Comparison of ENCODE assay signal across 26 cellular contexts in genomic region chr2:219215871-219216536, GRCh38. TPM values are rescaled to one million over a fixed set of nuclear protein-coding genes. Genes with fewer than 3 reads are reported as not detected.
DNase-seq lines count a peak whose midpoint lies in the region; ATAC-seq, FAIRE-seq and TF ChIP-seq lines count a peak whose summit lies in the region.
"Had no signal": no experiment of that assay in that cellular context is flagged by ENCODE, and none has a peak within 500 bp of the region (broad histone marks: within the 10 kb centered on the region; RNA-seq: fewer than 3 reads in every experiment).

No MANE protein-coding gene starts in this region.

- no peak overlapping the region for H3K27ac Mint-ChIP-seq in activated T-helper 17 cell treated with anti-CD3 and anti-CD28 coated beads, Interleukin-2, amount 50 U/mL, for 72 hours
- H3K27ac Mint-ChIP-seq in stimulated activated effector memory CD8-positive, alpha-beta T cell treated with anti-CD3 and anti-CD28 coated beads, Interleukin-12 subunit alpha, Interleukin-12 subunit beta, amount 100 ng/mL, for 72 hours: no peak overlapping the region

- H3K27me3 ChIP-seq in heart right ventricle: no peaks in the 10 kb centered on the region
- H3K27me3 ChIP-seq: SJCRH30 had no signal

- H3K4me1 ChIP-seq in kidney (ENCODE audit: control insufficient read depth in 1 of 2, insufficient read depth in 1 of 2, low read depth in 1 of 2, low read length in 2 of 2) (peaks cover 6 to 16% of the 10 kb centered on the region in 2 donors), heart right ventricle (peaks cover 12 to 40% (median 35%) of the 10 kb centered on the region in 9 donors)

- FAIRE-seq in kidney (lab: Jason Lieb, UNC): no peak
- FAIRE-seq in D721Med (lab: Jason Lieb, UNC): no peak
- FAIRE-seq: frontal cortex had no signal

- H3K36me3 ChIP-seq in kidney (ENCODE audit: control insufficient read depth in 1 of 2, insufficient read depth in 2 of 2, low read length in 2 of 2): peaks cover 14 to 31% of the 10 kb centered on the region in 2 donors
- H3K36me3 ChIP-seq in heart right ventricle: peaks cover 0 to 67% (median 25%) of the 10 kb centered on the region in 9 donors

- H3K9me3 Mint-ChIP-seq in activated T-helper 17 cell treated with anti-CD3 and anti-CD28 coated beads, Interleukin-2, amount 50 U/mL, for 72 hours: no peaks in the 10 kb centered on the region
- H3K9me3 Mint-ChIP-seq in stimulated activated effector memory CD8-positive, alpha-beta T cell treated with anti-CD3 and anti-CD28 coated beads, Interleukin-12 subunit alpha, Interleukin-12 subunit beta, amount 100 ng/mL, for 72 hours: no peaks in the 10 kb centered on the region
- H3K9me3 Mint-ChIP-seq: activated T-cell treated with anti-CD3 and anti-CD28 coated beads, Interleukin-2, amount 50 U/mL, for 4 hours; central memory CD8-positive, alpha-beta T cell; HFFc6; T-helper 1 cell treated with Interleukin-12 subunit alpha and Interleukin-12 subunit beta and Interleukin-4 antibody, amounts not matched to agents 30 μg/mL and 1 μg/mL, for 36 hours had no signal

- no peak overlapping the region for H3K9ac ChIP-seq in kidney (ENCODE audit: low read length in 2 of 2)
- H3K9ac ChIP-seq: KMS-11 had no signal

- no peaks in the 10 kb centered on the region for H3K9me3 ChIP-seq in kidney (ENCODE audit: control insufficient read depth in 1 of 2, low read length in 2 of 2)
- no peaks in the 10 kb centered on the region for H3K9me3 ChIP-seq in heart right ventricle
- H3K9me3 ChIP-seq: prostate gland, SJCRH30 had no signal

- H3K4me3 Mint-ChIP-seq in activated T-helper 17 cell treated with anti-CD3 and anti-CD28 coated beads, Interleukin-2, amount 50 U/mL, for 72 hours: peak overlapping the region; percentile 93
- H3K4me3 Mint-ChIP-seq in stimulated activated effector memory CD8-positive, alpha-beta T cell treated with anti-CD3 and anti-CD28 coated beads, Interleukin-12 subunit alpha, Interleukin-12 subunit beta, amount 100 ng/mL, for 72 hours: peak overlapping the region; percentile 91
- H3K4me3 Mint-ChIP-seq: activated T-cell treated with anti-CD3 and anti-CD28 coated beads, Interleukin-2, amount 50 U/mL, for 4 hours had no signal

- peaks cover 96% of the 10 kb centered on the region for H3K36me3 Mint-ChIP-seq in activated T-helper 17 cell treated with anti-CD3 and anti-CD28 coated beads, Interleukin-2, amount 50 U/mL, for 72 hours (ENCODE audit: low read depth)
- H3K36me3 Mint-ChIP-seq in stimulated activated effector memory CD8-positive, alpha-beta T cell treated with anti-CD3 and anti-CD28 coated beads, Interleukin-12 subunit alpha, Interleukin-12 subunit beta, amount 100 ng/mL, for 72 hours: peaks cover 70% of the 10 kb centered on the region

- H3K4me3 ChIP-seq in kidney (ENCODE audit: low read length in 2 of 2) (no peak overlapping the region), foreskin fibroblast (ENCODE audit: low read depth in 1 of 2, low read length in 2 of 2) (no peak overlapping the region), heart right ventricle (no peak overlapping the region)
- H3K4me3 ChIP-seq: prostate gland, SJCRH30 had no signal

- no peak overlapping the region for H3K27ac ChIP-seq in kidney (ENCODE audit: low read depth in 2 of 2, low read length in 2 of 2)
- peak overlapping the region in 1 of 10 donors; percentile 93 for H3K27ac ChIP-seq in heart right ventricle
- H3K27ac ChIP-seq: SJCRH30 had no signal

- WGBS in heart right ventricle, 2 donors: 94 to 95% methylated on average over 27 of the region's 27 CpGs

- no peak for ATAC-seq in activated T-helper 17 cell treated with anti-CD3 and anti-CD28 coated beads, Interleukin-2, amount 50 U/mL, for 72 hours (replicated peaks)
- no peak for ATAC-seq in stimulated activated effector memory CD8-positive, alpha-beta T cell treated with anti-CD3 and anti-CD28 coated beads, Interleukin-12 subunit alpha, Interleukin-12 subunit beta, amount 100 ng/mL, for 72 hours
- no peak for ATAC-seq in HG03469 (IDR thresholded peaks at IDR 0.05; ENCODE audit: unreplicated experiment)
- ATAC-seq in heart right ventricle: no peak
- ATAC-seq: activated T-cell treated with anti-CD3 and anti-CD28 coated beads, Interleukin-2, amount 50 U/mL, for 4 hours; left lobe of liver had no signal

- TF ChIP-seq CTCF in kidney (IDR thresholded peaks at IDR 0.05; ENCODE audit: borderline replicate concordance, extremely low read depth, insufficient read depth) (no peak), D721Med (IDR thresholded peaks at IDR 0.05; ENCODE audit: insufficient read depth, missing control alignments) (no peak), foreskin fibroblast (IDR thresholded peaks at IDR 0.05; ENCODE audit: low read depth, low read length) (no peak), heart right ventricle (IDR thresholded peaks at IDR 0.05) (no peak)

- H3K27me3 Mint-ChIP-seq in activated T-helper 17 cell treated with anti-CD3 and anti-CD28 coated beads, Interleukin-2, amount 50 U/mL, for 72 hours: no peaks in the 10 kb centered on the region
- H3K27me3 Mint-ChIP-seq: central memory CD8-positive, alpha-beta T cell had no signal

- DNase-seq in ELF-1 (ENCODE audit: low read depth, low spot score): peak; percentile 44
- peak; percentile 74 for DNase-seq in kidney
- no peak for DNase-seq in stimulated activated effector memory CD8-positive, alpha-beta T cell treated with anti-CD3 and anti-CD28 coated beads, Interleukin-12 subunit alpha, Interleukin-12 subunit beta, amount 100 ng/mL, for 72 hours (ENCODE audit: low spot score in 2 of 2)
- DNase-seq in D721Med (ENCODE audit: insufficient read length, low spot score): no peak
- DNase-seq in foreskin fibroblast: no peak
- DNase-seq in heart right ventricle: no peak
- DNase-seq: activated CD8-positive, alpha-beta memory T cell treated with anti-CD3 and anti-CD28 coated beads for 24 hours; activated naive CD4-positive, alpha-beta T cell treated with anti-CD3 and anti-CD28 coated beads, Interleukin-2, amount 50 U/mL, for 16 hours; activated T-cell treated with anti-CD3 and anti-CD28 coated beads, Interleukin-2, amount 50 U/mL, for 4 hours; AML-193; aorta; Calu3; erythroblast; HFFc6; MV-4-11; NCI-H187 treated with DMSO at 0.1 percent for 48 hours; SJCRH30; stimulated activated CD4-positive, alpha-beta T cell treated with anti-CD3 and anti-CD28 coated beads, Interleukin-4, amount 100 ng/mL, for 4 hours had no signal

- H3K4me1 Mint-ChIP-seq in activated T-helper 17 cell treated with anti-CD3 and anti-CD28 coated beads, Interleukin-2, amount 50 U/mL, for 72 hours: peaks cover 8% of the 10 kb centered on the region
- H3K4me1 Mint-ChIP-seq in stimulated activated effector memory CD8-positive, alpha-beta T cell treated with anti-CD3 and anti-CD28 coated beads, Interleukin-12 subunit alpha, Interleukin-12 subunit beta, amount 100 ng/mL, for 72 hours: peaks cover 46% of the 10 kb centered on the region

- intact Hi-C loops in kidney (cut with DNase I) (no loop called here), heart right ventricle (cut with DNase I) (loop anchor here in 3 of 10 donors (5.0 kb wide), 2 partner anchors 39 to 54 kb away; partner anchors contain the start of genes CNPPD1 (in 2 of the 3), RETREG2 (in 2 of the 3) and NHEJ1 (in 1 of the 3))

RNA-seq across cellular contexts. Expression of gene ABCB6, which starts 2.8 kb away (rescaled TPM):
- total RNA-seq in activated T-helper 17 cell treated with anti-CD3 and anti-CD28 coated beads, Interleukin-2, amount 50 U/mL, for 72 hours: 10 to 100 TPM; 29.7 to 94.1 TPM
- total RNA-seq in kidney (17.8 TPM), heart right ventricle (10 to 100 TPM in 9 of 10 donors, 1 to 10 TPM in 1; 9.8 to 31.0 (median 14.8) TPM)
- polyA plus RNA-seq in kidney (ENCODE audit: insufficient read depth, low read depth, low replicate concordance) (53.6 TPM), heart right ventricle (10 to 100 TPM; 31.0 to 34.0 TPM)

RNA-seq across cellular contexts. Expression of gene ZFAND2B, which starts 9.4 kb away (rescaled TPM):
- total RNA-seq in activated T-helper 17 cell treated with anti-CD3 and anti-CD28 coated beads, Interleukin-2, amount 50 U/mL, for 72 hours: 10 to 100 TPM; 27.9 to 29.8 TPM
- 44.8 TPM for total RNA-seq in kidney
- polyA plus RNA-seq in kidney (ENCODE audit: insufficient read depth, low read depth, low replicate concordance): 72.6 TPM
- total RNA-seq in heart right ventricle: 10 to 100 TPM; 11.5 to 19.2 (median 16.4) TPM
- polyA plus RNA-seq in heart right ventricle: 10 to 100 TPM; 22.1 to 40.8 TPM

RNA-seq across cellular contexts. Expression of gene ATG9A, which starts 13.4 kb away (rescaled TPM):
- total RNA-seq in activated T-helper 17 cell treated with anti-CD3 and anti-CD28 coated beads, Interleukin-2, amount 50 U/mL, for 72 hours: 10 to 100 TPM; 46.6 to 81.3 TPM
- total RNA-seq in kidney (41.5 TPM), heart right ventricle (100 to 1,000 TPM in 1 of 10 donors, 10 to 100 TPM in 9; 64.5 to 103 (median 76.4) TPM)
- polyA plus RNA-seq in kidney (ENCODE audit: insufficient read depth, low read depth, low replicate concordance) (24.0 TPM), heart right ventricle (10 to 100 TPM; 14.1 to 79.4 TPM)

RNA-seq across cellular contexts. Expression of gene ANKZF1, which starts 13.6 kb away (rescaled TPM):
- 100 to 1,000 TPM; 109 to 367 TPM for total RNA-seq in activated T-helper 17 cell treated with anti-CD3 and anti-CD28 coated beads, Interleukin-2, amount 50 U/mL, for 72 hours
- total RNA-seq in kidney (48.9 TPM), heart right ventricle (10 to 100 TPM; 16.4 to 36.8 (median 25.5) TPM)
- polyA plus RNA-seq in kidney (ENCODE audit: insufficient read depth, low read depth, low replicate concordance) (26.6 TPM), heart right ventricle (10 to 100 TPM; 12.7 to 44.7 TPM)

RNA-seq across cellular contexts. Expression of gene GLB1L, which starts 29.2 kb away (rescaled TPM):
- 1 to 10 TPM; 2.8 to 5.3 TPM for total RNA-seq in activated T-helper 17 cell treated with anti-CD3 and anti-CD28 coated beads, Interleukin-2, amount 50 U/mL, for 72 hours
- total RNA-seq in kidney (20.6 TPM), heart right ventricle (1 to 10 TPM; 1.6 to 5.2 (median 2.6) TPM)
- polyA plus RNA-seq in kidney (ENCODE audit: insufficient read depth, low read depth, low replicate concordance) (19.7 TPM), heart right ventricle (1 to 10 TPM; 1.5 to 2.1 TPM)

Comparison
In these comparisons a context has a peak if more than half of its experiments do, and no peak if none do; other contexts are left out.
1. DNase-seq: peak in ELF-1 (single experiment) and kidney (single experiment); none in stimulated activated effector memory CD8-positive, alpha-beta T cell treated with anti-CD3 and anti-CD28 coated beads, Interleukin-12 subunit alpha, Interleukin-12 subunit beta, amount 100 ng/mL, for 72 hours (0 of 2), D721Med (single experiment), foreskin fibroblast (0 of 2) and heart right ventricle (0 of 2).